ENCODE assay signal across 32 cellular contexts in the genomic region with DNA sequence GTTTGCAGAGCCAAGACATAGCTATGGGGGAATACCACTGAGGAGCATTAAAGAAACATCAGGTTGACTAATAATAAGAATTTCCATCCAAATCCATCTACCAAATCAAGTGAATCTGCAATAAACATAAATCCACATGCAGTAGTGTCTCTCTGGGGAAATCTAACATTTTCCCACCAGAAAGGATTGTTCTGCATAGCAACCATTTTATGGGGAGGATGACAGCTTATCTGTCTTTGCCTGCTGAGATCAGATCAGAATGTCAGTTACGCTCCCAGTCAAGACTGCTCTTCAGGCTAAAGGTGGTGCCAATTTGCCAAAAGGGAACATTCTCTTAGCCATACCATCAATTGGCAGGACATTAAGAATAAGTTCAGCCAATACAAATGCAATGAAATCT.
"Had no signal": no experiment of that assay in that cellular context is flagged by ENCODE, and none has a peak within 500 bp of the region (broad histone marks: within the 10 kb centered on the region; RNA-seq: fewer than 3 reads in every experiment).

No MANE protein-coding gene starts in this region.

- H3K36me3 ChIP-seq: adrenal gland, ascending aorta, brain microvascular endothelial cell, breast epithelium, cardiac muscle cell had no signal

- H3K27ac ChIP-seq: adrenal gland, ascending aorta, body of pancreas, brain microvascular endothelial cell, breast epithelium, cardiac muscle cell had no signal

- H3K4me3 ChIP-seq: adrenal gland, ascending aorta, body of pancreas, breast epithelium, cardiac muscle cell had no signal

- H3K9me3 ChIP-seq: adrenal gland, ascending aorta, body of pancreas had no signal

- ATAC-seq: activated naive CD4-positive, alpha-beta T cell treated with anti-CD3 and anti-CD28 coated beads, Interleukin-2, amount 50 U/mL, for 72 hours; activated naive CD8-positive, alpha-beta T cell treated with anti-CD3 and anti-CD28 coated beads, Interleukin-2, amount 50 U/mL, for 24 hours; activated T-cell treated with anti-CD3 and anti-CD28 coated beads, Interleukin-2, amount 50 U/mL, for 4 hours; activated T-cell treated with anti-CD3 and anti-CD28 coated beads, Interleukin-2, amount 50 U/mL, for 72 hours; activated T-helper 17 cell treated with anti-CD3 and anti-CD28 coated beads, Interleukin-2, amount 50 U/mL, for 72 hours; body of pancreas had no signal

- H3K4me1 ChIP-seq: adrenal gland, ascending aorta, body of pancreas, breast epithelium had no signal

- DNase-seq: activated effector memory CD4-positive, alpha-beta T cell treated with anti-CD3 and anti-CD28 coated beads, Interleukin-2, amount 50 U/mL, for 16 hours; activated effector memory CD4-positive, alpha-beta T cell treated with Interleukin-2 at 50 U/mL for 16 hours; activated gamma-delta T cell; activated naive CD4-positive, alpha-beta T cell; activated naive CD4-positive, alpha-beta T cell treated with anti-CD3 and anti-CD28 coated beads for 36 hours; activated naive CD4-positive, alpha-beta T cell treated with anti-CD3 and anti-CD28 coated beads, Interleukin-2, amount 10 ng/mL, durations not matched to agents 7 days and 5 days; activated naive CD4-positive, alpha-beta T cell treated with anti-CD3 and anti-CD28 coated beads, Interleukin-2, amount 50 U/mL, for 16 hours; activated naive CD4-positive, alpha-beta T cell treated with Interleukin-2 at 50 U/mL for 16 hours; activated naive CD8-positive, alpha-beta T cell treated with anti-CD3 and anti-CD28 coated beads for 36 hours; activated naive CD8-positive, alpha-beta T cell treated with anti-CD3 and anti-CD28 coated beads, Interleukin-2, amount 10 ng/mL, durations not matched to agents 7 days and 5 days; activated naive CD8-positive, alpha-beta T cell treated with anti-CD3 and anti-CD28 coated beads, Interleukin-2, amount 50 U/mL, for 24 hours; activated T-cell treated with anti-CD3 and anti-CD28 coated beads for 4 hours; activated T-cell treated with anti-CD3 and anti-CD28 coated beads, Interleukin-2, amount 50 U/mL, for 1 hour; activated T-cell treated with anti-CD3 and anti-CD28 coated beads, Interleukin-2, amount 50 U/mL, for 24 hours; activated T-cell treated with anti-CD3 and anti-CD28 coated beads, Interleukin-2, amount 50 U/mL, for 4 hours; activated T-cell treated with anti-CD3 and anti-CD28 coated beads, Interleukin-2, amount 50 U/mL, for 48 hours; activated T-cell treated with anti-CD3 and anti-CD28 coated beads, Interleukin-2, amount 50 U/mL, for 72 hours; adrenal gland; amniotic stem cell; amygdala; anterior cingulate cortex; aorta; body of pancreas; brain microvascular endothelial cell; caudate nucleus; central memory CD4-positive, alpha-beta T cell; cerebellar nuclear complex had no signal

- H3K27me3 ChIP-seq: adrenal gland, ascending aorta, body of pancreas, brain microvascular endothelial cell, breast epithelium, cardiac muscle cell had no signal
